21 cellular contexts compared by ENCODE assay signal in the genomic region with DNA sequence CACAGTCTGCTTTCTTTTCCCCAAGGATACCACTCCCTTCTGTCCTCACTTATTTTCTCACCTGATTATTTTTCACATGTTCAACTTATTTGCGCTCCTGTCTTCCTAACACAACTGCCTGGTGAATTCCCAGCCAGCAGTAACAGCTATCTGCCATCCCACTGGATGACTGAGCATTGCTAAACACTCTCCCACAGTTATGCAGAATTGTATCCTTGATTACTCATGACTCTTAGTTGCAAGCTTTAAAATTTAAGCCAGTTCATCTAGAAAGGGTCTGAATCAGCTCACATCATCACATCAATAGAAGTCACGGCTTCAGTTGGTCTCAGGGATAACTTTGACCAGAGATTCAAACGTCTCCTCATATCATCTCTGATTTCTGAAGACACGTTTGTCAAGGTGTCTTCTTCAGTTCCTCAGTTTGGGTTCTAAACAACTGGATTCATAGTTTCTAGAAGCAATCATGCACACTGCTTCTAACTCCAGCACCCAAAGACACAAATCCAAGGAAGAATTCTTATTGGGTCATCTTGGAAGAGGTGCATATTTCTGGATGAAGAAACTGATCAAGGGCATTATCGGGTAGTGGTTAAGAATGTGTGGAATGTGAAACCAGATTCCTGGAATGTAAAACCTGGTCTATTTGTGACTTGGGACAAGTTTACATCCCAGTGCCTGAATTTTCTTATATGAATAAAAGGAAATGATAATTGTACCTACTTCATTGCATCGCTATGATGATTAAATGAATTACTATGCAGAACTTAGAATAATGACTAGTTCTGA. TPM values are rescaled to one million over a fixed set of nuclear protein-coding genes. Genes with fewer than 3 reads are reported as not detected.
DNase-seq lines count a peak whose midpoint lies in the region; ATAC-seq and TF ChIP-seq lines count a peak whose summit lies in the region.
"Had no signal": no experiment of that assay in that cellular context is flagged by ENCODE, and none has a peak within 500 bp of the region (broad histone marks: within the 10 kb centered on the region; RNA-seq: fewer than 3 reads in every experiment).

No MANE protein-coding gene starts in this region.

- H3K27me3 ChIP-seq in effector memory CD4-positive, alpha-beta T cell (replicated peaks; ENCODE audit: control insufficient read depth, insufficient read depth, low read length, poor library complexity, severe bottlenecking), result no peaks in the 10 kb centered on the region
- no peaks in the 10 kb centered on the region for H3K27me3 ChIP-seq in left lung
- H3K27me3 ChIP-seq: heart left ventricle, pancreas had no signal

- DNase-seq in AG08395 (ENCODE audit: low spot score) (peak; percentile 3), HT1080 (ENCODE audit: low read depth) (peak; percentile 59), astrocyte of the spinal cord (ENCODE audit: low read depth, low spot score) (peak; percentile 39), islet precursor cell (peak; percentile 49), left lung (no peak), NCI-H446 (lab: John Stamatoyannopoulos, UW) (no peak)
- no peak for DNase-seq in activated CD8-positive, alpha-beta T cell treated with anti-CD3 and anti-CD28 coated beads, Interleukin-2, amount 10 ng/mL, durations not matched to agents 7 days and 5 days
- no peak for DNase-seq in effector memory CD4-positive, alpha-beta T cell
- DNase-seq: activated CD4-positive, alpha-beta T cell treated with anti-CD3 and anti-CD28 coated beads for 48 hours; activated CD8-positive, alpha-beta memory T cell treated with anti-CD3 and anti-CD28 coated beads, Interleukin-2, amount 50 U/mL, for 4 hours; activated naive CD8-positive, alpha-beta T cell treated with anti-CD3 and anti-CD28 coated beads, Interleukin-2, amount 50 U/mL, for 24 hours; central memory CD4-positive, alpha-beta T cell; heart left ventricle; naive thymus-derived CD4-positive, alpha-beta T cell; NCI-H2029; NCI-H524; pancreas; small intestine; stimulated activated CD4-positive, alpha-beta T cell treated with anti-CD3 and anti-CD28 coated beads, Interleukin-4, amount 100 ng/mL, for 4 hours had no signal

- POLR2A ChIA-PET in activated CD8-positive, alpha-beta T cell treated with anti-CD3 and anti-CD28 coated beads, Interleukin-2, amount 10 ng/mL, durations not matched to agents 7 days and 5 days (lab: Charles Lee), result no interaction called here

- H3K36me3 ChIP-seq in effector memory CD4-positive, alpha-beta T cell (ENCODE audit: control insufficient read depth, insufficient read depth, low read length), result no peaks in the 10 kb centered on the region
- H3K36me3 ChIP-seq in left lung, result no peaks in the 10 kb centered on the region
- H3K36me3 ChIP-seq: heart left ventricle, pancreas had no signal

- H3K4me3 ChIP-seq in astrocyte of the spinal cord (ENCODE audit: low read depth, low read length) (no peak overlapping the region), left lung (no peak overlapping the region)
- H3K4me3 ChIP-seq in effector memory CD4-positive, alpha-beta T cell (ENCODE audit: insufficient read depth, low read depth, low read length, poor library complexity, severe bottlenecking), result no peak overlapping the region
- H3K4me3 ChIP-seq: heart left ventricle, pancreas had no signal

- CTCF ChIA-PET in activated CD8-positive, alpha-beta T cell treated with anti-CD3 and anti-CD28 coated beads, Interleukin-2, amount 10 ng/mL, durations not matched to agents 7 days and 5 days (lab: Charles Lee), result no interaction called here

- H3K27ac Mint-ChIP-seq in activated CD8-positive, alpha-beta T cell treated with anti-CD3 and anti-CD28 coated beads, Interleukin-2, amount 10 ng/mL, durations not matched to agents 7 days and 5 days, result no peak overlapping the region
- H3K27ac Mint-ChIP-seq: activated naive CD8-positive, alpha-beta T cell treated with anti-CD3 and anti-CD28 coated beads, Interleukin-2, amount 50 U/mL, for 24 hours; memory B cell; naive thymus-derived CD4-positive, alpha-beta T cell had no signal

- H3K4me1 ChIP-seq in effector memory CD4-positive, alpha-beta T cell (ENCODE audit: control insufficient read depth, insufficient read depth, low read length, poor library complexity, severe bottlenecking), result no peaks in the 10 kb centered on the region
- peaks cover 0 to 19% of the 10 kb centered on the region in 2 donors for H3K4me1 ChIP-seq in left lung

- no peaks in the 10 kb centered on the region for H3K9me3 Mint-ChIP-seq in activated CD8-positive, alpha-beta T cell treated with anti-CD3 and anti-CD28 coated beads, Interleukin-2, amount 10 ng/mL, durations not matched to agents 7 days and 5 days (ENCODE audit: insufficient read depth)

- no peaks in the 10 kb centered on the region for H3K9me3 ChIP-seq in effector memory CD4-positive, alpha-beta T cell (ENCODE audit: control insufficient read depth, low read length)
- no peaks in the 10 kb centered on the region for H3K9me3 ChIP-seq in left lung
- H3K9me3 ChIP-seq: pancreas had no signal

- in situ Hi-C loops in astrocyte of the spinal cord (cut with HindIII; ENCODE audit: low sequenced_read_pairs), result no loop called here

- no peaks in the 10 kb centered on the region for H3K36me3 Mint-ChIP-seq in activated CD8-positive, alpha-beta T cell treated with anti-CD3 and anti-CD28 coated beads, Interleukin-2, amount 10 ng/mL, durations not matched to agents 7 days and 5 days (ENCODE audit: low read depth)
- H3K36me3 Mint-ChIP-seq: memory B cell; naive thymus-derived CD4-positive, alpha-beta T cell had no signal

- ATAC-seq in activated CD8-positive, alpha-beta T cell treated with anti-CD3 and anti-CD28 coated beads, Interleukin-2, amount 10 ng/mL, durations not matched to agents 7 days and 5 days, result no peak
- no peak for ATAC-seq in left lung
- ATAC-seq: activated naive CD8-positive, alpha-beta T cell treated with anti-CD3 and anti-CD28 coated beads, Interleukin-2, amount 50 U/mL, for 24 hours; heart left ventricle; naive thymus-derived CD4-positive, alpha-beta T cell; Right ventricle myocardium inferior had no signal

- H3K4me1 Mint-ChIP-seq in activated CD8-positive, alpha-beta T cell treated with anti-CD3 and anti-CD28 coated beads, Interleukin-2, amount 10 ng/mL, durations not matched to agents 7 days and 5 days (ENCODE audit: low read depth), result peaks cover 3% of the 10 kb centered on the region
- H3K4me1 Mint-ChIP-seq: memory B cell had no signal

- peaks cover 3% of the 10 kb centered on the region for H3K27me3 Mint-ChIP-seq in activated CD8-positive, alpha-beta T cell treated with anti-CD3 and anti-CD28 coated beads, Interleukin-2, amount 10 ng/mL, durations not matched to agents 7 days and 5 days (ENCODE audit: low read depth)
- H3K27me3 Mint-ChIP-seq: memory B cell had no signal

- intact Hi-C loops in left lung (cut with DNase I), result no loop called here

- H3K4me3 Mint-ChIP-seq in activated CD8-positive, alpha-beta T cell treated with anti-CD3 and anti-CD28 coated beads, Interleukin-2, amount 10 ng/mL, durations not matched to agents 7 days and 5 days, result no peak overlapping the region
- H3K4me3 Mint-ChIP-seq: activated naive CD8-positive, alpha-beta T cell treated with anti-CD3 and anti-CD28 coated beads, Interleukin-2, amount 50 U/mL, for 24 hours; memory B cell; naive thymus-derived CD4-positive, alpha-beta T cell had no signal

- H3K27ac ChIP-seq in effector memory CD4-positive, alpha-beta T cell (ENCODE audit: insufficient read depth, low read length, poor library complexity, severe bottlenecking), result no peak overlapping the region
- H3K27ac ChIP-seq in left lung, result no peak overlapping the region
- H3K27ac ChIP-seq: heart left ventricle, pancreas had no signal

- TF ChIP-seq CTCF in astrocyte of the spinal cord (IDR thresholded peaks at IDR 0.05; ENCODE audit: low read depth, low read length) (no peak), left lung (IDR thresholded peaks at IDR 0.05) (no peak)

RNA-seq across cellular contexts. Expression of gene DACH1, which starts 13.9 kb away (rescaled TPM):
- 0.07 and 0.29 TPM in 2 replicates for total RNA-seq in HT1080 (2014; rRNA removed; shearing (Covaris generic))
- 0.23 and 0.37 TPM in 2 replicates for polyA plus RNA-seq in HT1080 (2015; cell fraction: cytosol; rRNA removed)
- polyA plus RNA-seq in HT1080 (2015; cell fraction: nucleus; rRNA removed), result 0.39 and 0.54 TPM in 2 replicates
- total RNA-seq in activated CD8-positive, alpha-beta T cell treated with anti-CD3 and anti-CD28 coated beads, Interleukin-2, amount 10 ng/mL, durations not matched to agents 7 days and 5 days, result not detected
- 1 to 10 TPM; 4.6 to 8.1 TPM for total RNA-seq in left lung

Comparison
In these comparisons a context has a peak if more than half of its experiments do, and no peak if none do; other contexts are left out.
1. DNase-seq: peak in AG08395 (single experiment), HT1080 (single experiment), astrocyte of the spinal cord (single experiment) and islet precursor cell (single experiment); none in activated CD8-positive, alpha-beta T cell treated with anti-CD3 and anti-CD28 coated beads, Interleukin-2, amount 10 ng/mL, durations not matched to agents 7 days and 5 days (single experiment), effector memory CD4-positive, alpha-beta T cell (0 of 3), left lung (0 of 2) and NCI-H446 (0 of 2).